In genomic region chr10:22475857-22476600, GRCh38 we compare ENCODE assay signal across 9 cellular contexts.
DNase-seq lines count a peak whose midpoint lies in the region; ATAC-seq, FAIRE-seq and TF ChIP-seq lines count a peak whose summit lies in the region.
"Had no signal": no experiment of that assay in that cellular context is flagged by ENCODE, and none has a peak within 500 bp of the region (broad histone marks: within the 10 kb centered on the region; RNA-seq: fewer than 3 reads in every experiment).

No MANE protein-coding gene starts in this region.

- no peak for TF ChIP-seq CTCF in bronchial epithelial cell (IDR thresholded peaks at IDR 0.05; ENCODE audit: insufficient read depth, low read length, severe bottlenecking)
- TF ChIP-seq CTCF in OCI-LY7 (conservative IDR thresholded peaks at IDR 0.05; ENCODE audit: low read length), result no peak

- H2BK15ac ChIP-seq in mesendoderm (replicated peaks; ENCODE audit: low read depth), result no peak overlapping the region

- WGBS in mesendoderm (ENCODE audit: extremely low coverage, insufficient coverage, low lambda C conversion rate), result no CpG with 5 or more reads among the region's 85 CpGs

- H3K79me2 ChIP-seq in mesendoderm (ENCODE audit: control insufficient read depth, insufficient read depth, low read length) (no peaks in the 10 kb centered on the region), OCI-LY7 (ENCODE audit: insufficient read depth, low read depth, low read length) (no peaks in the 10 kb centered on the region)

- H4K20me1 ChIP-seq in OCI-LY7 (ENCODE audit: insufficient read depth, low read length), result no peaks in the 10 kb centered on the region

- H3K9me2 ChIP-seq in OCI-LY7 (ENCODE audit: insufficient read depth, low read length), result no peaks in the 10 kb centered on the region

- no peak overlapping the region for H2BK120ac ChIP-seq in mesendoderm (ENCODE audit: low read depth, low read length)

- DNase-seq in CD4-positive, CD25-positive, alpha-beta regulatory T cell, result peak in 1 of 3 donors; percentile 24
- DNase-seq in Jurkat, Clone E6-1 (ENCODE audit: low read depth, low spot score), result no peak
- DNase-seq in bronchial epithelial cell (ENCODE audit: low read depth) (no peak), mesendoderm (peak; percentile 44), OCI-LY7 (ENCODE audit: low spot score) (no peak), cerebellar nuclear complex (lab: John Stamatoyannopoulos, UW) (no peak), NOMO-1 treated with dmso at 0.1 percent for 144 hours (lab: John Stamatoyannopoulos, UW; ENCODE audit: unreplicated experiment) (no peak)

- CTCF ChIA-PET in OCI-LY7 (lab: Charles Lee; ENCODE audit: unreplicated experiment), result no interaction called here

- H3K4ac ChIP-seq in mesendoderm (ENCODE audit: low read depth, low read length), result no peak overlapping the region

- H3K23ac ChIP-seq in mesendoderm (ENCODE audit: low read length), result peak overlapping the region; percentile 18

- H3K56ac ChIP-seq in mesendoderm (ENCODE audit: low read length), result peak overlapping the region; percentile 28

- peak overlapping the region in 1 of 3 donors; percentile 71 for H3K27ac Mint-ChIP-seq in CD4-positive, CD25-positive, alpha-beta regulatory T cell
- peak overlapping the region; percentile 84 for H3K27ac Mint-ChIP-seq in stimulated activated naive CD8-positive, alpha-beta T cell treated with anti-CD3 and anti-CD28 coated beads, Interleukin-15, Interleukin-2, amounts not matched to agents 100 ng/mL and 50 ng/mL, for 24 hours

- peaks cover 16% of the 10 kb centered on the region for H3K4me1 ChIP-seq in CD4-positive, CD25-positive, alpha-beta regulatory T cell (ENCODE audit: control insufficient read depth, insufficient read depth, low read length, poor library complexity, severe bottlenecking)
- H3K4me1 ChIP-seq in mesendoderm (ENCODE audit: control insufficient read depth, low read depth, low read length) (peaks cover 2% of the 10 kb centered on the region), OCI-LY7 (ENCODE audit: insufficient read depth, low read length, poor library complexity, severe bottlenecking) (no peaks in the 10 kb centered on the region)

- H3K18ac ChIP-seq in mesendoderm (ENCODE audit: low read length), result peak overlapping the region; percentile 20

- no peak overlapping the region for H2AK5ac ChIP-seq in mesendoderm (ENCODE audit: low read length)

- no peaks in the 10 kb centered on the region for H3K9me3 ChIP-seq in CD4-positive, CD25-positive, alpha-beta regulatory T cell (ENCODE audit: control insufficient read depth in 2 of 2, low read length in 2 of 2)
- no peaks in the 10 kb centered on the region for H3K9me3 ChIP-seq in OCI-LY7 (ENCODE audit: low read length)

- peaks cover 4 to 13% (median 6%) of the 10 kb centered on the region in 4 donors for H3K4me1 Mint-ChIP-seq in CD4-positive, CD25-positive, alpha-beta regulatory T cell
- peaks cover 20% of the 10 kb centered on the region for H3K4me1 Mint-ChIP-seq in stimulated activated naive CD8-positive, alpha-beta T cell treated with anti-CD3 and anti-CD28 coated beads, Interleukin-15, Interleukin-2, amounts not matched to agents 100 ng/mL and 50 ng/mL, for 24 hours (ENCODE audit: low read depth)

- peak in 1 of 2 donors; percentile 39 for ATAC-seq in CD4-positive, CD25-positive, alpha-beta regulatory T cell (ENCODE audit: low read depth in 2 of 2)

- no peak overlapping the region for H3K4me3 ChIP-seq in CD4-positive, CD25-positive, alpha-beta regulatory T cell (ENCODE audit: low read depth, low read length)
- peak overlapping the region; percentile 15 for H3K4me3 ChIP-seq in Jurkat, Clone E6-1 (ENCODE audit: low read length)
- H3K4me3 ChIP-seq in bronchial epithelial cell (ENCODE audit: low read depth, low read length) (peak overlapping the region; percentile 3), mesendoderm (ENCODE audit: low read length) (peak overlapping the region; percentile 16), OCI-LY7 (ENCODE audit: low read depth, low read length, poor library complexity, severe bottlenecking) (no peak overlapping the region)

- H3K27me3 Mint-ChIP-seq in CD4-positive, CD25-positive, alpha-beta regulatory T cell, result peaks cover 80% of the 10 kb centered on the region
- peaks cover 57% of the 10 kb centered on the region for H3K27me3 Mint-ChIP-seq in stimulated activated naive CD8-positive, alpha-beta T cell treated with anti-CD3 and anti-CD28 coated beads, Interleukin-15, Interleukin-2, amounts not matched to agents 100 ng/mL and 50 ng/mL, for 24 hours

- H3K36me3 ChIP-seq in CD4-positive, CD25-positive, alpha-beta regulatory T cell (ENCODE audit: control insufficient read depth, insufficient read depth, low read length), result no peaks in the 10 kb centered on the region
- no peaks in the 10 kb centered on the region for H3K36me3 ChIP-seq in bronchial epithelial cell (ENCODE audit: control insufficient read depth, insufficient read depth, low read length)
- H3K36me3 ChIP-seq in mesendoderm (ENCODE audit: control insufficient read depth, insufficient read depth, low read length), result no peaks in the 10 kb centered on the region
- no peaks in the 10 kb centered on the region for H3K36me3 ChIP-seq in OCI-LY7 (ENCODE audit: insufficient read depth, low read length)

- H3K9me3 Mint-ChIP-seq in CD4-positive, CD25-positive, alpha-beta regulatory T cell, result no peaks in the 10 kb centered on the region
- no peaks in the 10 kb centered on the region for H3K9me3 Mint-ChIP-seq in stimulated activated naive CD8-positive, alpha-beta T cell treated with anti-CD3 and anti-CD28 coated beads, Interleukin-15, Interleukin-2, amounts not matched to agents 100 ng/mL and 50 ng/mL, for 24 hours

- H3K79me1 ChIP-seq in mesendoderm (ENCODE audit: low read length), result no peaks in the 10 kb centered on the region

- H4K8ac ChIP-seq in mesendoderm (ENCODE audit: low read depth, low read length), result no peak overlapping the region

- peak overlapping the region; percentile 82 for H3K4me2 ChIP-seq in mesendoderm (ENCODE audit: low read length)
- H3K4me2 ChIP-seq in OCI-LY7 (ENCODE audit: low read length), result no peak overlapping the region

- H3K27ac ChIP-seq in CD4-positive, CD25-positive, alpha-beta regulatory T cell (ENCODE audit: insufficient read depth, low read length, poor library complexity, severe bottlenecking), result no peak overlapping the region
- H3K27ac ChIP-seq in mesendoderm (ENCODE audit: low read depth, low read length) (no peak overlapping the region), OCI-LY7 (ENCODE audit: low read depth, low read length, poor library complexity, severe bottlenecking) (no peak overlapping the region)

- no peak overlapping the region for H2AFZ ChIP-seq in OCI-LY7 (ENCODE audit: low read length)

- no peaks in the 10 kb centered on the region for H3K36me3 Mint-ChIP-seq in CD4-positive, CD25-positive, alpha-beta regulatory T cell
- H3K36me3 Mint-ChIP-seq in stimulated activated naive CD8-positive, alpha-beta T cell treated with anti-CD3 and anti-CD28 coated beads, Interleukin-15, Interleukin-2, amounts not matched to agents 100 ng/mL and 50 ng/mL, for 24 hours (ENCODE audit: low read depth), result no peaks in the 10 kb centered on the region

- no peak overlapping the region for H2BK5ac ChIP-seq in mesendoderm (ENCODE audit: low read length)

- H4K5ac ChIP-seq in mesendoderm (ENCODE audit: low read length), result no peak overlapping the region

- POLR2A ChIA-PET in OCI-LY7 (lab: Charles Lee), result interaction anchor here (0.7 kb wide), 1 partner anchor 698 kb away, joined by 3 read pairs; no protein-coding TSS in a partner anchor

- peaks cover 37% of the 10 kb centered on the region for H3K27me3 ChIP-seq in CD4-positive, CD25-positive, alpha-beta regulatory T cell (ENCODE audit: control insufficient read depth, insufficient read depth, low read length)
- peaks cover 33% of the 10 kb centered on the region for H3K27me3 ChIP-seq in bronchial epithelial cell (ENCODE audit: control insufficient read depth, insufficient read depth, low read length)
- peaks cover 39% of the 10 kb centered on the region for H3K27me3 ChIP-seq in mesendoderm (ENCODE audit: insufficient read depth, low read length, poor library complexity)

- peak overlapping the region in 3 of 4 donors; percentile 64 to 89 (median 80) for H3K4me3 Mint-ChIP-seq in CD4-positive, CD25-positive, alpha-beta regulatory T cell
- peak overlapping the region; percentile 83 for H3K4me3 Mint-ChIP-seq in stimulated activated naive CD8-positive, alpha-beta T cell treated with anti-CD3 and anti-CD28 coated beads, Interleukin-15, Interleukin-2, amounts not matched to agents 100 ng/mL and 50 ng/mL, for 24 hours

- BruUV-seq in OCI-LY7 (replicated peaks; lab: Mats Ljungman, UMichigan), result no TSS peak

- H3K9ac ChIP-seq in mesendoderm (ENCODE audit: low read length), result peak overlapping the region; percentile 30

- intact Hi-C loops in OCI-LY7 (cut with micrococcal nuclease; ENCODE audit: unreplicated experiment), result no loop called here

- no peak for FAIRE-seq in bronchial epithelial cell (lab: Jason Lieb, UNC)
- FAIRE-seq: endometrium had no signal

Comparison
In these comparisons a context has a peak if more than half of its experiments do, and no peak if none do; other contexts are left out.
1. H3K4me3 ChIP-seq: peak in Jurkat, Clone E6-1 (single experiment), bronchial epithelial cell (single experiment) and mesendoderm (single experiment); none in CD4-positive, CD25-positive, alpha-beta regulatory T cell (single experiment) and OCI-LY7 (single experiment).